7 cellular contexts compared by ENCODE assay signal in genomic region chr2:19538411-19538963, GRCh38.
DNase-seq lines count a peak whose midpoint lies in the region; ATAC-seq and TF ChIP-seq lines count a peak whose summit lies in the region.

No MANE protein-coding gene starts in this region.

- H3K36me3 Mint-ChIP-seq in T-helper 2 cell treated with Interferon-gamma antibody and Interleukin-4, amounts not matched to agents 5 μg/mL and 100 μg/mL, for 36 hours (ENCODE audit: low read depth), result no peaks in the 10 kb centered on the region

- no peak for ATAC-seq in GM18505 (IDR thresholded peaks at IDR 0.05; ENCODE audit: unreplicated experiment)

- H3K4me3 ChIP-seq in ascending aorta (no peak overlapping the region), ovary (no peak overlapping the region)

- H3K27me3 ChIP-seq in ascending aorta, result no peaks in the 10 kb centered on the region
- no peaks in the 10 kb centered on the region for H3K27me3 ChIP-seq in ovary

- H3K9me3 ChIP-seq in ascending aorta (peaks cover 4 to 8% of the 10 kb centered on the region in 2 donors), ovary (no peaks in the 10 kb centered on the region)

- no peaks in the 10 kb centered on the region for H3K4me1 Mint-ChIP-seq in T-helper 2 cell treated with Interferon-gamma antibody and Interleukin-4, amounts not matched to agents 5 μg/mL and 100 μg/mL, for 36 hours (ENCODE audit: low read depth)

- no peak overlapping the region for H3K27ac Mint-ChIP-seq in T-helper 2 cell treated with Interferon-gamma antibody and Interleukin-4, amounts not matched to agents 5 μg/mL and 100 μg/mL, for 36 hours

- TF ChIP-seq POLR2A in ovary (IDR thresholded peaks at IDR 0.05), result no peak
- no peak for TF ChIP-seq POLR2A in GM18505 (IDR thresholded peaks at IDR 0.05; ENCODE audit: borderline replicate concordance, extremely low read depth, insufficient read depth, insufficient read length)

- H3K4me3 Mint-ChIP-seq in T-helper 2 cell treated with Interferon-gamma antibody and Interleukin-4, amounts not matched to agents 5 μg/mL and 100 μg/mL, for 36 hours, result no peak overlapping the region

- 52 to 70% (median 61%) methylated on average over 7 of the region's 7 CpGs for WGBS in ovary, 3 donors

- TF ChIP-seq CTCF in ascending aorta (IDR thresholded peaks at IDR 0.05), result no peak
- no peak for TF ChIP-seq CTCF in ovary (IDR thresholded peaks at IDR 0.05)

- H3K4me1 ChIP-seq in ascending aorta (peaks cover 0 to 4% of the 10 kb centered on the region in 2 donors), ovary (ENCODE audit: insufficient read depth) (no peaks in the 10 kb centered on the region)

- peak overlapping the region; percentile 57 to 58 for H3K27ac ChIP-seq in ascending aorta
- H3K27ac ChIP-seq in ovary, result no peak overlapping the region

- no peak for TF ChIP-seq EP300 in ovary (IDR thresholded peaks at IDR 0.05)

- peak; percentile 75 for DNase-seq in HPDE6-E6E7 (ENCODE audit: extremely low spot score)
- DNase-seq in ascending aorta (ENCODE audit: low spot score in 2 of 2), result peak in 1 of 2 donors; percentile 72
- peak; percentile 97 for DNase-seq in iris pigment epithelial cell (ENCODE audit: low read depth)
- peak; percentile 53 for DNase-seq in ureter (ENCODE audit: low spot score)
- no peak for DNase-seq in ovary
- DNase-seq in T-helper 2 cell treated with Interferon-gamma antibody and Interleukin-4, amounts not matched to agents 5 μg/mL and 100 μg/mL, for 36 hours (ENCODE audit: low spot score), result no peak

- H3K27me3 Mint-ChIP-seq in T-helper 2 cell treated with Interferon-gamma antibody and Interleukin-4, amounts not matched to agents 5 μg/mL and 100 μg/mL, for 36 hours (ENCODE audit: low read depth), result no peaks in the 10 kb centered on the region

- intact Hi-C loops in ascending aorta (cut with DNase I), result no loop called here
- intact Hi-C loops in ovary (cut with DNase I), result no loop called here

- H3K36me3 ChIP-seq in ascending aorta, result no peaks in the 10 kb centered on the region
- H3K36me3 ChIP-seq in ovary, result no peaks in the 10 kb centered on the region

- H3K9me3 Mint-ChIP-seq in T-helper 2 cell treated with Interferon-gamma antibody and Interleukin-4, amounts not matched to agents 5 μg/mL and 100 μg/mL, for 36 hours, result no peaks in the 10 kb centered on the region

Comparison
In these comparisons a context has a peak if more than half of its experiments do, and no peak if none do; other contexts are left out.
1. DNase-seq: peak in HPDE6-E6E7 (single experiment), iris pigment epithelial cell (single experiment) and ureter (single experiment); none in ovary (0 of 5) and T-helper 2 cell treated with Interferon-gamma antibody and Interleukin-4, amounts not matched to agents 5 μg/mL and 100 μg/mL, for 36 hours (single experiment).
2. H3K27ac ChIP-seq: peak in ascending aorta (2 of 2); none in ovary (0 of 2).